8 cellular contexts compared by ENCODE assay signal in genomic region chr1:43868741-43869067, GRCh38.
DNase-seq lines count a peak whose midpoint lies in the region; ATAC-seq lines count a peak whose summit lies in the region.
"Had no signal": no experiment of that assay in that cellular context is flagged by ENCODE, and none has a peak within 500 bp of the region (broad histone marks: within the 10 kb centered on the region; RNA-seq: fewer than 3 reads in every experiment).

No MANE protein-coding gene starts in this region.

- no peak for ATAC-seq in HG02642 (IDR thresholded peaks at IDR 0.05; ENCODE audit: poor library complexity, unreplicated experiment)

- no peaks in the 10 kb centered on the region for H3K36me3 ChIP-seq in GM23248 (ENCODE audit: low read depth)
- no peaks in the 10 kb centered on the region for H3K36me3 ChIP-seq in rectal smooth muscle tissue (ENCODE audit: control insufficient read depth, insufficient read depth, low read length)
- H3K36me3 ChIP-seq: breast epithelium had no signal

- no peaks in the 10 kb centered on the region for H3K9me3 ChIP-seq in GM23248 (ENCODE audit: low read depth)
- H3K9me3 ChIP-seq: breast epithelium had no signal

- H3K4me1 ChIP-seq in GM23248 (ENCODE audit: insufficient read depth): peaks cover 13% of the 10 kb centered on the region
- peaks cover 9% of the 10 kb centered on the region for H3K4me1 ChIP-seq in rectal smooth muscle tissue (ENCODE audit: control insufficient read depth, insufficient read depth, low read length)
- H3K4me1 ChIP-seq: breast epithelium had no signal

- H3K4me3 ChIP-seq in GM23248 (no peak overlapping the region), rectal smooth muscle tissue (ENCODE audit: low read length) (peak overlapping the region; percentile 26)
- H3K4me3 ChIP-seq: breast epithelium had no signal

- no peaks in the 10 kb centered on the region for H3K27me3 ChIP-seq in GM23248 (replicated peaks; ENCODE audit: insufficient read depth)
- no peaks in the 10 kb centered on the region for H3K27me3 ChIP-seq in rectal smooth muscle tissue (ENCODE audit: control insufficient read depth, insufficient read depth, low read length)
- H3K27me3 ChIP-seq: breast epithelium had no signal

- H3K9ac ChIP-seq in GM23248 (no peak overlapping the region), rectal smooth muscle tissue (ENCODE audit: low read length) (no peak overlapping the region)

- no peak overlapping the region for H2AFZ ChIP-seq in GM23248

- H3K4me2 ChIP-seq in GM23248 (ENCODE audit: unreplicated experiment): no peak overlapping the region

- H4K20me1 ChIP-seq in GM23248 (ENCODE audit: insufficient read depth): no peaks in the 10 kb centered on the region

- in situ Hi-C loops in GM23248 (cut with MboI): no loop called here
- in situ Hi-C loops in G401 (cut with HindIII; ENCODE audit: low sequenced_read_pairs): no loop called here

- no peak overlapping the region for H3K27ac ChIP-seq in GM23248
- H3K27ac ChIP-seq in rectal smooth muscle tissue (ENCODE audit: low read depth, low read length): no peak overlapping the region
- H3K27ac ChIP-seq: breast epithelium had no signal

- peak; percentile 20 for DNase-seq in GM23248
- DNase-seq in NCI-H226: peak; percentile 26
- peak; percentile 93 for DNase-seq in fibroblast of peridontal ligament (ENCODE audit: extremely low read depth)
- DNase-seq in G401 (ENCODE audit: low spot score): no peak
- no peak for DNase-seq in NCI-H2081 treated with DMSO at 0.1 percent for 48 hours (lab: John Stamatoyannopoulos, UW)

- peaks cover 7% of the 10 kb centered on the region; the same call in 1 of the 2 replicates for H3F3A ChIP-seq in GM23248 (ENCODE audit: insufficient read depth)

- WGBS in GM23248 (ENCODE audit: low coverage in 1 of 2, low lambda C conversion rate in 2 of 2, missing lambda C conversion rate in 2 of 2), 2 experiments: 42 to 49% methylated on average over 2 of the region's 2 CpGs

- H3K9me2 ChIP-seq in GM23248 (ENCODE audit: insufficient read depth): no peaks in the 10 kb centered on the region

- H3K79me2 ChIP-seq in GM23248 (ENCODE audit: insufficient read depth): no peaks in the 10 kb centered on the region

Comparison
In these comparisons a context has a peak if more than half of its experiments do, and no peak if none do; other contexts are left out.
1. DNase-seq: peak in GM23248 (single experiment), NCI-H226 (single experiment) and fibroblast of peridontal ligament (single experiment); none in G401 (single experiment) and NCI-H2081 treated with DMSO at 0.1 percent for 48 hours (single experiment).